19 cellular contexts compared by ENCODE assay signal in the genomic region with DNA sequence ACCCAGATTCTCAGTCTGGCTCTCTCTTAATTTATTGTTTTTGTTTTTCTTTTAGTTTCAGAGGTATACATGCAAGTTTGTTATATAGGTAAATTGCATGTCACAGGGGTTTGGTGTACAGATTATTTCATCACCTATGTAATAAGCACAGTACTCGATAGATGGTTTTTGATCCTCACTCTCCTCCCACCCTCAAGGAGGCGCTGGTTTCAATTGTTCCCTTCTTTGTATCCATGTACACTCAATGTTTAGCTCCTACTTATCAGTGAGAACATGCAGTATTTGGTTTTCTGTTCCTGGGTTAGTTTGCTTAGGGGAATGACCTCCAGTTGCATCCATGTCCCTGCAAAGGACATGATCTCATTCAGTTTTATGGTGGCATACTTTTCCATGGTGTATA.
A peak's percentile ranks its signal among the peaks of the same experiment; 100 is the strongest.
DNase-seq lines count a peak whose midpoint lies in the region; ATAC-seq and TF ChIP-seq lines count a peak whose summit lies in the region.
"Had no signal": no experiment of that assay in that cellular context is flagged by ENCODE, and none has a peak within 500 bp of the region (broad histone marks: within the 10 kb centered on the region; RNA-seq: fewer than 3 reads in every experiment).

No MANE protein-coding gene starts in this region.

- H3K36me3 ChIP-seq in A673 (ENCODE audit: insufficient read depth, low read length, poor library complexity, severe bottlenecking) (no peaks in the 10 kb centered on the region), HCT116 (ENCODE audit: control insufficient read depth in 1 of 2, insufficient read depth in 2 of 2, low read length in 2 of 2) (no peaks in the 10 kb centered on the region)
- H3K36me3 ChIP-seq in CD8-positive, alpha-beta memory T cell (ENCODE audit: insufficient read depth, low read length) = no peaks in the 10 kb centered on the region
- H3K36me3 ChIP-seq: BE2C; BLaER1 treated with 17β-estradiol and CSF1 and Interleukin-3, amounts not matched to agents 10 nM and 100 nM had no signal

- no peak overlapping the region for H3K9ac ChIP-seq in HCT116 (ENCODE audit: low read length)
- H3K9ac ChIP-seq: BLaER1 treated with 17β-estradiol and CSF1 and Interleukin-3, amounts not matched to agents 10 nM and 100 nM had no signal

- H3K27me3 Mint-ChIP-seq in CD8-positive, alpha-beta memory T cell = peaks cover 0 to 8% of the 10 kb centered on the region in 2 donors
- H3K27me3 Mint-ChIP-seq in T-helper 2 cell treated with Interferon-gamma antibody and Interleukin-4, amounts not matched to agents 5 μg/mL and 100 μg/mL, for 36 hours (ENCODE audit: low read depth) = no peaks in the 10 kb centered on the region
- H3K27me3 Mint-ChIP-seq: CD4-positive, alpha-beta memory T cell had no signal

- no peaks in the 10 kb centered on the region for H4K20me1 ChIP-seq in HCT116 (ENCODE audit: insufficient read depth)
- H4K20me1 ChIP-seq: BLaER1 treated with 17β-estradiol and CSF1 and Interleukin-3, amounts not matched to agents 10 nM and 100 nM had no signal

- H3K4me3 Mint-ChIP-seq in CD8-positive, alpha-beta memory T cell = no peak overlapping the region
- H3K4me3 Mint-ChIP-seq in T-helper 2 cell treated with Interferon-gamma antibody and Interleukin-4, amounts not matched to agents 5 μg/mL and 100 μg/mL, for 36 hours = no peak overlapping the region
- H3K4me3 Mint-ChIP-seq: CD4-positive, alpha-beta memory T cell had no signal

- H3K27ac ChIP-seq in A673 (ENCODE audit: low read depth, low read length, poor library complexity, severe bottlenecking) (peak overlapping the region; percentile 71), C4-2B (no peak overlapping the region), HCT116 (ENCODE audit: low read depth, low read length) (no peak overlapping the region)
- H3K27ac ChIP-seq in CD8-positive, alpha-beta memory T cell (ENCODE audit: low read depth, low read length) = no peak overlapping the region
- H3K27ac ChIP-seq: BLaER1 treated with 17β-estradiol and CSF1 and Interleukin-3, amounts not matched to agents 10 nM and 100 nM had no signal

- CTCF ChIA-PET in A673 (lab: Charles Lee) = no interaction called here
- CTCF ChIA-PET in HCT116 (lab: Charles Lee) = no interaction called here
- CTCF ChIA-PET in CD8-positive, alpha-beta memory T cell (lab: Charles Lee) = no interaction called here

- 0 out of 2 replicates have a peak, but pooled peaks have one; percentile 50 for ATAC-seq in HCT116

- intact Hi-C loops in A673 (cut with micrococcal nuclease; ENCODE audit: unreplicated experiment) (no loop called here), HCT116 (cut with micrococcal nuclease) (no loop called here)

- TF ChIP-seq POLR2A in HCT116 (IDR thresholded peaks at IDR 0.05; ENCODE audit: borderline replicate concordance, extremely low read depth, insufficient read depth, insufficient read length) = no peak

- H3K9me3 ChIP-seq in A673 (ENCODE audit: low read depth, low read length, poor library complexity, severe bottlenecking) = no peaks in the 10 kb centered on the region
- H3K9me3 ChIP-seq in HCT116 (ENCODE audit: control insufficient read depth in 1 of 2, insufficient read depth in 1 of 2, low read depth in 1 of 2, low read length in 2 of 2) = no peaks in the 10 kb centered on the region
- no peaks in the 10 kb centered on the region for H3K9me3 ChIP-seq in CD8-positive, alpha-beta memory T cell (ENCODE audit: low read length)
- H3K9me3 ChIP-seq: BE2C, Caco-2 had no signal

- no peak overlapping the region for H2AFZ ChIP-seq in HCT116 (ENCODE audit: low read depth, low read length, poor library complexity, severe bottlenecking)

- no peaks in the 10 kb centered on the region for H3K4me1 ChIP-seq in A673 (ENCODE audit: insufficient read depth, low read length, poor library complexity, severe bottlenecking)
- no peaks in the 10 kb centered on the region for H3K4me1 ChIP-seq in HCT116 (ENCODE audit: control insufficient read depth in 1 of 2, insufficient read depth in 2 of 2, low read length in 2 of 2)
- H3K4me1 ChIP-seq in CD8-positive, alpha-beta memory T cell (ENCODE audit: insufficient read depth, low read length) = no peaks in the 10 kb centered on the region
- H3K4me1 ChIP-seq: BE2C, Caco-2 had no signal

- H3K4me2 ChIP-seq in HCT116 (ENCODE audit: low read length) = no peak overlapping the region
- H3K4me2 ChIP-seq: BLaER1 treated with 17β-estradiol and CSF1 and Interleukin-3, amounts not matched to agents 10 nM and 100 nM had no signal

- in situ Hi-C loops in SK-MEL-5 (cut with HindIII; ENCODE audit: low pct_unique_long_range_greater_than_20kb, low sequenced_read_pairs) = no loop called here

- no peaks in the 10 kb centered on the region for H3K79me2 ChIP-seq in HCT116 (ENCODE audit: insufficient read depth, low read length)

- H3K27me3 ChIP-seq in A673 (replicated peaks; ENCODE audit: insufficient read depth, low read depth, low read length, poor library complexity) (no peaks in the 10 kb centered on the region), HCT116 (ENCODE audit: insufficient read depth, low read length) (peaks cover 16% of the 10 kb centered on the region)
- no peaks in the 10 kb centered on the region for H3K27me3 ChIP-seq in CD8-positive, alpha-beta memory T cell (ENCODE audit: insufficient read depth, low read length, poor library complexity, severe bottlenecking)
- H3K27me3 ChIP-seq: BLaER1 treated with 17β-estradiol and CSF1 and Interleukin-3, amounts not matched to agents 10 nM and 100 nM had no signal

- TF ChIP-seq CTCF in A673 (conservative IDR thresholded peaks at IDR 0.05; ENCODE audit: low read depth, low read length) = peak; percentile 27; the same call in 1 of the 2 replicates
- TF ChIP-seq CTCF in C4-2B (conservative IDR thresholded peaks at IDR 0.05) = 0 out of 2 replicates have a peak, but pooled peaks have one; percentile 3
- TF ChIP-seq CTCF in HCT116 (IDR thresholded peaks at IDR 0.05 in 2 of 3, conservative IDR thresholded peaks at IDR 0.05 in 1 of 3; ENCODE audit: borderline replicate concordance in 1 of 3, insufficient read depth in 1 of 3, low read depth in 2 of 3, low read length in 2 of 3) = peak in 2 of 3 experiments; percentile 6 to 24; a peak in 1 of 6 replicates

- H3K27ac Mint-ChIP-seq in CD8-positive, alpha-beta memory T cell = no peak overlapping the region
- H3K27ac Mint-ChIP-seq in T-helper 2 cell treated with Interferon-gamma antibody and Interleukin-4, amounts not matched to agents 5 μg/mL and 100 μg/mL, for 36 hours = no peak overlapping the region
- H3K27ac Mint-ChIP-seq: CD4-positive, alpha-beta memory T cell had no signal

- H3K9me3 Mint-ChIP-seq in CD8-positive, alpha-beta memory T cell = peaks cover 0 to 9% (median 0%) of the 10 kb centered on the region in 5 donors
- peaks cover 4% of the 10 kb centered on the region for H3K9me3 Mint-ChIP-seq in T-helper 2 cell treated with Interferon-gamma antibody and Interleukin-4, amounts not matched to agents 5 μg/mL and 100 μg/mL, for 36 hours

- RAD21 ChIA-PET in HCT116 (lab: Charles Lee; ENCODE audit: low non-redundant PET in 1 of 2, low total read pairs in 2 of 2, uncharacterized antibody in 2 of 2, unreplicated experiment in 2 of 2) = no interaction called here

- POLR2A ChIA-PET in A673 (lab: Charles Lee; ENCODE audit: low non-redundant PET) = no interaction called here
- POLR2A ChIA-PET in HCT116 (lab: Charles Lee) = no interaction called here
- POLR2A ChIA-PET in CD8-positive, alpha-beta memory T cell (lab: Charles Lee) = no interaction called here

- no TSS peak for BruUV-seq in A673 (replicated peaks; lab: Mats Ljungman, UMichigan)
- BruUV-seq in HCT116 (replicated peaks; lab: Mats Ljungman, UMichigan) = no TSS peak

- no peaks in the 10 kb centered on the region for H3K36me3 Mint-ChIP-seq in CD8-positive, alpha-beta memory T cell
- H3K36me3 Mint-ChIP-seq in T-helper 2 cell treated with Interferon-gamma antibody and Interleukin-4, amounts not matched to agents 5 μg/mL and 100 μg/mL, for 36 hours (ENCODE audit: low read depth) = no peaks in the 10 kb centered on the region
- H3K36me3 Mint-ChIP-seq: CD4-positive, alpha-beta memory T cell had no signal

- H3K4me1 Mint-ChIP-seq in CD8-positive, alpha-beta memory T cell = no peaks in the 10 kb centered on the region
- H3K4me1 Mint-ChIP-seq in T-helper 2 cell treated with Interferon-gamma antibody and Interleukin-4, amounts not matched to agents 5 μg/mL and 100 μg/mL, for 36 hours (ENCODE audit: low read depth) = no peaks in the 10 kb centered on the region
- H3K4me1 Mint-ChIP-seq: CD4-positive, alpha-beta memory T cell had no signal

- TF ChIP-seq RAD21 in HCT116 (IDR thresholded peaks at IDR 0.05; ENCODE audit: low read depth) = no peak

- H3K4me3 ChIP-seq in A673 (ENCODE audit: low read depth, low read length, poor library complexity, severe bottlenecking) = no peak overlapping the region
- H3K4me3 ChIP-seq in HCT116 (replicated peaks in 1 of 2; ENCODE audit: low read depth in 1 of 2, low read length in 2 of 2) = no peak overlapping the region
- no peak overlapping the region for H3K4me3 ChIP-seq in CD8-positive, alpha-beta memory T cell (ENCODE audit: low read length)
- H3K4me3 ChIP-seq: BLaER1 treated with 17β-estradiol and CSF1 and Interleukin-3, amounts not matched to agents 10 nM and 100 nM had no signal

- DNase-seq in A673 (ENCODE audit: low spot score) = peak; percentile 54
- DNase-seq in HCT116 (ENCODE audit: low read depth, low spot score) = no peak
- DNase-seq in SK-MEL-5 (ENCODE audit: low read depth, low spot score) = peak; percentile 14
- DNase-seq in CD8-positive, alpha-beta memory T cell = no peak
- no peak for DNase-seq in T-helper 2 cell treated with Interferon-gamma antibody and Interleukin-4, amounts not matched to agents 5 μg/mL and 100 μg/mL, for 36 hours (ENCODE audit: low spot score)
- DNase-seq in NOMO-1 treated with dmso at 0.1 percent for 144 hours (lab: John Stamatoyannopoulos, UW; ENCODE audit: unreplicated experiment) = no peak
- DNase-seq in 8988T = no peak
- DNase-seq: ACHN; AML-193; BE2C; Caco-2; CD4-positive, alpha-beta memory T cell; DMS153; DMS79 treated with DMSO at 0.1 percent for 48 hours; GF-D8; GOT3; HCEC 1CT had no signal

- no peaks in the 10 kb centered on the region for H3K9me2 ChIP-seq in HCT116 (ENCODE audit: insufficient read depth)

TF ChIP-seq in HCT116, 20 proteins besides CTCF, POLR2A, EP300 and RAD21:
- TF ChIP-seq SRF (IDR thresholded peaks at IDR 0.05; ENCODE audit: low read depth) (no peak), EGR1 (IDR thresholded peaks at IDR 0.05; ENCODE audit: low read depth) (no peak)
TF ChIP-seq in HCT116: peak in this region for 0.

Comparison
In these comparisons a context has a peak if more than half of its experiments do, and no peak if none do; other contexts are left out.
1. DNase-seq: peak in A673 (single experiment) and SK-MEL-5 (single experiment); none in HCT116 (single experiment), CD8-positive, alpha-beta memory T cell (0 of 5), T-helper 2 cell treated with Interferon-gamma antibody and Interleukin-4, amounts not matched to agents 5 μg/mL and 100 μg/mL, for 36 hours (single experiment), NOMO-1 treated with dmso at 0.1 percent for 144 hours (single experiment) and 8988T (single experiment).
2. Peak in every context shown above with its lines, with median percentiles within 50 percentile points of each other: CTCF ChIP-seq.